1 cellular context compared by ENCODE assay signal in the genomic region with DNA sequence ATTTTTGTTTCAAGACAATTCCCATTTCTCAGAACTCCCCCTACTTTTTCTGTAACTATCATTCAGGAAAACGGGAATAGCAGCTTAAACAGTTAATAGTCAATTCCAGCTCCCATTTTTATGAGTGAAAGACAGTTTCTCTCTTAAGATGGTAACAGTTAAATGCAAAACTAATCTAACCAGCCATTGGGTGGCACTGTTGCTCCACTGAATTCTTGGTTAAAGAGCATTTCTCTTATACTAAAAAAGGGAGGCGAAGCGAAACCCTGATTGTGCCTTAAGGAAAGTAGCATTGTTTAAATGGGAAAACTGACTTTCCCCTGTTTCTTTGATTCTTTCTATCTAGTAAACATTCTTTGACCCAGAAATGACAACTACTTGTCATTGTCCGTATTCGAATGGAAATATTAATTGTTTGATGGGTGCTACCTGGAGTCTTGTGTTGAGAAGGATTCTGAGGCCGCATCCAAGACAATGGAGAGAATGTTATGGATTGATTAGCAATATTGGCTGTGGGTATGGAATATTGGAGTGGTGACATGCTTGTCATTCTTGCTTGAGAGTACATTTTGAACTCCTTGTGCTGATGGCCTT.
A peak's percentile ranks its signal among the peaks of the same experiment; 100 is the strongest.
TF ChIP-seq lines count a peak whose summit lies in the region.

No MANE protein-coding gene starts in this region.

TF ChIP-seq in HepG2, 621 proteins besides CTCF, POLR2A, EP300 and RAD21 (continued from another document):
- no peak for TF ChIP-seq MAF1 (CRISPR knock-in tag; IDR thresholded peaks at IDR 0.05; ENCODE audit: borderline replicate concordance)
- no peak for TF ChIP-seq FIP1L1 (IDR thresholded peaks at IDR 0.05; ENCODE audit: borderline replicate concordance, insufficient read depth, low read depth, low read length)
- TF ChIP-seq STAG1 (CRISPR knock-in tag; IDR thresholded peaks at IDR 0.05), result peak; percentile 82
